In the genomic region with DNA sequence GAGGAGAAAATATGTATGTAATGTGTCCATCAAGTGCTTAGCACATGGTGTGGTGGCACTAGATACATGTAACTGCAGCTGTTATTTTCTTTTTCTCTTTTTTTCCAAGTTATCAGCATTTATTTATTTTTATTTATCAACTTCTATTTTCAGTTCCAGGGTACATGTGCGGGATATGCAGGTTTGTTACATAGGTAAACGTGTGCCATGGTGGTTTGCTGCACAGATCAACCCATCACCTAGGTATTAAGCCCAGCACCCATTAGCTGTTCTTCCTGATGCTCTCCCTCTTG, we compare ENCODE assay signal across 10 cellular contexts. TPM values are rescaled to one million over a fixed set of nuclear protein-coding genes. Genes with fewer than 3 reads are reported as not detected.
"Had no signal": no experiment of that assay in that cellular context is flagged by ENCODE, and none has a peak within 500 bp of the region (broad histone marks: within the 10 kb centered on the region; RNA-seq: fewer than 3 reads in every experiment).

No MANE protein-coding gene starts in this region.

RNA-seq across cellular contexts. Expression of a gene that starts 47.9 kb away (rescaled TPM):
- total RNA-seq: endothelial cell of umbilical vein; foreskin keratinocyte; hepatocyte; kidney; left ventricle myocardium superior; lung microvascular endothelial cell; naive thymus-derived CD8-positive, alpha-beta T cell; ovary; right atrium auricular region; stomach had no signal
- polyA plus RNA-seq: endothelial cell of umbilical vein; foreskin keratinocyte; hepatocyte; naive thymus-derived CD8-positive, alpha-beta T cell; stomach had no signal
